ENCODE assay signal across 3 cellular contexts in the genomic region with DNA sequence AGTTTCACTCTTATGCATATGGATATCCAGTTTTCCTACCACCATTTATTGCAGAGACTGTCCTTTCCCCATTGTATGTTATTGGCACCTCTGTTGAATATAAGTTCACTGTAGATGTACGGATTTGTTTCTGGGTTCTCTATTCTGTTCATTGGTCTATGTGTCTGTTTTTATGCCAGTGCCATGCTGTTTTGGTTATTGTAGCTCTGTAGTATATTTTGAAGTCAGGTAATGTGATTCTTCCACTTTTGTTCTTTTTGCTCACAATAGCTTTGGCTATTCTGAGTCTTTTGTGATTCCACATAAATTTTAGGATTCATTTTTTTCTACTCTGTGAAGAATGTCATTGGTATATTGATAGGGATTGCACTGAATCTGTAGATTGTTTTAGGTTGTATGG.
TF ChIP-seq lines count a peak whose summit lies in the region.

No MANE protein-coding gene starts in this region.

TF ChIP-seq in HCT116, 20 proteins besides CTCF, POLR2A, EP300 and RAD21:
- TF ChIP-seq FOSL1 (IDR thresholded peaks at IDR 0.05; ENCODE audit: low read depth) (no peak), CBX3 (IDR thresholded peaks at IDR 0.05; ENCODE audit: low read depth) (peak; percentile 77)
TF ChIP-seq in HCT116: peak in this region for 1.

TF ChIP-seq in K562, 482 proteins besides CTCF, POLR2A, EP300 and RAD21 (continues in another document):
- no peak for TF ChIP-seq HCFC1 (IDR thresholded peaks at IDR 0.05; ENCODE audit: low read depth, low read length)
- TF ChIP-seq, protein P1, sequence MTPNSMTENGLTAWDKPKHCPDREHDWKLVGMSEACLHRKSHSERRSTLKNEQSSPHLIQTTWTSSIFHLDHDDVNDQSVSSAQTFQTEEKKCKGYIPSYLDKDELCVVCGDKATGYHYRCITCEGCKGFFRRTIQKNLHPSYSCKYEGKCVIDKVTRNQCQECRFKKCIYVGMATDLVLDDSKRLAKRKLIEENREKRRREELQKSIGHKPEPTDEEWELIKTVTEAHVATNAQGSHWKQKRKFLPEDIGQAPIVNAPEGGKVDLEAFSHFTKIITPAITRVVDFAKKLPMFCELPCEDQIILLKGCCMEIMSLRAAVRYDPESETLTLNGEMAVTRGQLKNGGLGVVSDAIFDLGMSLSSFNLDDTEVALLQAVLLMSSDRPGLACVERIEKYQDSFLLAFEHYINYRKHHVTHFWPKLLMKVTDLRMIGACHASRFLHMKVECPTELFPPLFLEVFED (CRISPR knock-in tag; conservative IDR thresholded peaks at IDR 0.05), result no peak
- no peak for TF ChIP-seq HLTF (IDR thresholded peaks at IDR 0.05)
- no peak for TF ChIP-seq ESRRA (IDR thresholded peaks at IDR 0.05; ENCODE audit: borderline replicate concordance, low read depth)
- no peak for TF ChIP-seq ZNF764 (CRISPR knock-in tag; IDR thresholded peaks at IDR 0.05; ENCODE audit: low read depth)
- peak in 1 of 2 experiments; percentile 48; a peak in 1 of 4 replicates for TF ChIP-seq KDM1A (IDR thresholded peaks at IDR 0.05)
- TF ChIP-seq, protein P2, sequence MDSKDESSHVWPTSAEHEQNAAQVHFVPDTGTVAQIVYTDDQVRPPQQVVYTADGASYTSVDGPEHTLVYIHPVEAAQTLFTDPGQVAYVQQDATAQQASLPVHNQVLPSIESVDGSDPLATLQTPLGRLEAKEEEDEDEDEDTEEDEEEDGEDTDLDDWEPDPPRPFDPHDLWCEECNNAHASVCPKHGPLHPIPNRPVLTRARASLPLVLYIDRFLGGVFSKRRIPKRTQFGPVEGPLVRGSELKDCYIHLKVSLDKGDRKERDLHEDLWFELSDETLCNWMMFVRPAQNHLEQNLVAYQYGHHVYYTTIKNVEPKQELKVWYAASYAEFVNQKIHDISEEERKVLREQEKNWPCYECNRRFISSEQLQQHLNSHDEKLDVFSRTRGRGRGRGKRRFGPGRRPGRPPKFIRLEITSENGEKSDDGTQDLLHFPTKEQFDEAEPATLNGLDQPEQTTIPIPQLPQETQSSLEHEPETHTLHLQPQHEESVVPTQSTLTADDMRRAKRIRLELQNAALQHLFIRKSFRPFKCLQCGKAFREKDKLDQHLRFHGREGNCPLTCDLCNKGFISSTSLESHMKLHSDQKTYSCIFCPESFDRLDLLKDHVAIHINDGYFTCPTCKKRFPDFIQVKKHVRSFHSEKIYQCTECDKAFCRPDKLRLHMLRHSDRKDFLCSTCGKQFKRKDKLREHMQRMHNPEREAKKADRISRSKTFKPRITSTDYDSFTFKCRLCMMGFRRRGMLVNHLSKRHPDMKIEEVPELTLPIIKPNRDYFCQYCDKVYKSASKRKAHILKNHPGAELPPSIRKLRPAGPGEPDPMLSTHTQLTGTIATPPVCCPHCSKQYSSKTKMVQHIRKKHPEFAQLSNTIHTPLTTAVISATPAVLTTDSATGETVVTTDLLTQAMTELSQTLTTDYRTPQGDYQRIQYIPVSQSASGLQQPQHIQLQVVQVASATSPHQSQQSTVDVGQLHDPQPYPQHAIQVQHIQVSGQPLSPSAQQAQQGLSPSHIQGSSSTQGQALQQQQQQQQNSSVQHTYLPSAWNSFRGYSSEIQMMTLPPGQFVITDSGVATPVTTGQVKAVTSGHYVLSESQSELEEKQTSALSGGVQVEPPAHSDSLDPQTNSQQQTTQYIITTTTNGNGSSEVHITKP (IDR thresholded peaks at IDR 0.05; ENCODE audit: partially characterized antibody), result no peak
- no peak for TF ChIP-seq HOXB6 (CRISPR knock-in tag; IDR thresholded peaks at IDR 0.05; ENCODE audit: borderline replicate concordance)
- TF ChIP-seq, protein P3, sequence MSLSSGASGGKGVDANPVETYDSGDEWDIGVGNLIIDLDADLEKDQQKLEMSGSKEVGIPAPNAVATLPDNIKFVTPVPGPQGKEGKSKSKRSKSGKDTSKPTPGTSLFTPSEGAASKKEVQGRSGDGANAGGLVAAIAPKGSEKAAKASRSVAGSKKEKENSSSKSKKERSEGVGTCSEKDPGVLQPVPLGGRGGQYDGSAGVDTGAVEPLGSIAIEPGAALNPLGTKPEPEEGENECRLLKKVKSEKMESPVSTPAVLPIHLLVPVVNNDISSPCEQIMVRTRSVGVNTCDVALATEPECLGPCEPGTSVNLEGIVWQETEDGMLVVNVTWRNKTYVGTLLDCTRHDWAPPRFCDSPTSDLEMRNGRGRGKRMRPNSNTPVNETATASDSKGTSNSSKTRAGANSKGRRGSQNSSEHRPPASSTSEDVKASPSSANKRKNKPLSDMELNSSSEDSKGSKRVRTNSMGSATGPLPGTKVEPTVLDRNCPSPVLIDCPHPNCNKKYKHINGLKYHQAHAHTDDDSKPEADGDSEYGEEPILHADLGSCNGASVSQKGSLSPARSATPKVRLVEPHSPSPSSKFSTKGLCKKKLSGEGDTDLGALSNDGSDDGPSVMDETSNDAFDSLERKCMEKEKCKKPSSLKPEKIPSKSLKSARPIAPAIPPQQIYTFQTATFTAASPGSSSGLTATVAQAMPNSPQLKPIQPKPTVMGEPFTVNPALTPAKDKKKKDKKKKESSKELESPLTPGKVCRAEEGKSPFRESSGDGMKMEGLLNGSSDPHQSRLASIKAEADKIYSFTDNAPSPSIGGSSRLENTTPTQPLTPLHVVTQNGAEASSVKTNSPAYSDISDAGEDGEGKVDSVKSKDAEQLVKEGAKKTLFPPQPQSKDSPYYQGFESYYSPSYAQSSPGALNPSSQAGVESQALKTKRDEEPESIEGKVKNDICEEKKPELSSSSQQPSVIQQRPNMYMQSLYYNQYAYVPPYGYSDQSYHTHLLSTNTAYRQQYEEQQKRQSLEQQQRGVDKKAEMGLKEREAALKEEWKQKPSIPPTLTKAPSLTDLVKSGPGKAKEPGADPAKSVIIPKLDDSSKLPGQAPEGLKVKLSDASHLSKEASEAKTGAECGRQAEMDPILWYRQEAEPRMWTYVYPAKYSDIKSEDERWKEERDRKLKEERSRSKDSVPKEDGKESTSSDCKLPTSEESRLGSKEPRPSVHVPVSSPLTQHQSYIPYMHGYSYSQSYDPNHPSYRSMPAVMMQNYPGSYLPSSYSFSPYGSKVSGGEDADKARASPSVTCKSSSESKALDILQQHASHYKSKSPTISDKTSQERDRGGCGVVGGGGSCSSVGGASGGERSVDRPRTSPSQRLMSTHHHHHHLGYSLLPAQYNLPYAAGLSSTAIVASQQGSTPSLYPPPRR (CRISPR knock-in tag; IDR thresholded peaks at IDR 0.05; ENCODE audit: borderline replicate concordance), result no peak
- no peak for TF ChIP-seq ZNF12 (CRISPR knock-in tag; IDR thresholded peaks at IDR 0.05)
- TF ChIP-seq, protein P4, sequence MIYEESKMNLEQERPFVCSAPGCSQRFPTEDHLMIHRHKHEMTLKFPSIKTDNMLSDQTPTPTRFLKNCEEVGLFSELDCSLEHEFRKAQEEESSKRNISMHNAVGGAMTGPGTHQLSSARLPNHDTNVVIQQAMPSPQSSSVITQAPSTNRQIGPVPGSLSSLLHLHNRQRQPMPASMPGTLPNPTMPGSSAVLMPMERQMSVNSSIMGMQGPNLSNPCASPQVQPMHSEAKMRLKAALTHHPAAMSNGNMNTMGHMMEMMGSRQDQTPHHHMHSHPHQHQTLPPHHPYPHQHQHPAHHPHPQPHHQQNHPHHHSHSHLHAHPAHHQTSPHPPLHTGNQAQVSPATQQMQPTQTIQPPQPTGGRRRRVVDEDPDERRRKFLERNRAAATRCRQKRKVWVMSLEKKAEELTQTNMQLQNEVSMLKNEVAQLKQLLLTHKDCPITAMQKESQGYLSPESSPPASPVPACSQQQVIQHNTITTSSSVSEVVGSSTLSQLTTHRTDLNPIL (CRISPR knock-in tag; IDR thresholded peaks at IDR 0.05), result no peak
- TF ChIP-seq SMARCA5 (IDR thresholded peaks at IDR 0.05), result peak; percentile 69; the same call in 1 of the 2 replicates
- TF ChIP-seq NFXL1 (CRISPR knock-in tag; IDR thresholded peaks at IDR 0.05), result no peak
- peak; percentile 78 for TF ChIP-seq BCOR (IDR thresholded peaks at IDR 0.05)
- no peak for TF ChIP-seq ZNF41 (CRISPR knock-in tag; conservative IDR thresholded peaks at IDR 0.05)
- no peak for TF ChIP-seq ZNF699 (CRISPR knock-in tag; IDR thresholded peaks at IDR 0.05; ENCODE audit: insufficient replicate concordance)

TF ChIP-seq in WTC11, 78 proteins besides CTCF, POLR2A, EP300 and RAD21:
- TF ChIP-seq MXD4 (CRISPR knock-in tag; IDR thresholded peaks at IDR 0.05; ENCODE audit: borderline replicate concordance) (no peak), E2F1 (CRISPR knock-in tag; IDR thresholded peaks at IDR 0.05) (no peak), USF2 (CRISPR knock-in tag; IDR thresholded peaks at IDR 0.05) (no peak), KAT7 (CRISPR knock-in tag; IDR thresholded peaks at IDR 0.05; ENCODE audit: borderline replicate concordance) (no peak), FOXJ3 (CRISPR knock-in tag; IDR thresholded peaks at IDR 0.05; ENCODE audit: borderline replicate concordance) (no peak), GABPB1 (CRISPR knock-in tag; IDR thresholded peaks at IDR 0.05) (no peak)
- TF ChIP-seq, protein P5, sequence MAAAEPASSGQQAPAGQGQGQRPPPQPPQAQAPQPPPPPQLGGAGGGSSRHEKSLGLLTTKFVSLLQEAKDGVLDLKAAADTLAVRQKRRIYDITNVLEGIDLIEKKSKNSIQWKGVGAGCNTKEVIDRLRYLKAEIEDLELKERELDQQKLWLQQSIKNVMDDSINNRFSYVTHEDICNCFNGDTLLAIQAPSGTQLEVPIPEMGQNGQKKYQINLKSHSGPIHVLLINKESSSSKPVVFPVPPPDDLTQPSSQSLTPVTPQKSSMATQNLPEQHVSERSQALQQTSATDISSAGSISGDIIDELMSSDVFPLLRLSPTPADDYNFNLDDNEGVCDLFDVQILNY (CRISPR knock-in tag; IDR thresholded peaks at IDR 0.05), result no peak
- TF ChIP-seq, protein P6, sequence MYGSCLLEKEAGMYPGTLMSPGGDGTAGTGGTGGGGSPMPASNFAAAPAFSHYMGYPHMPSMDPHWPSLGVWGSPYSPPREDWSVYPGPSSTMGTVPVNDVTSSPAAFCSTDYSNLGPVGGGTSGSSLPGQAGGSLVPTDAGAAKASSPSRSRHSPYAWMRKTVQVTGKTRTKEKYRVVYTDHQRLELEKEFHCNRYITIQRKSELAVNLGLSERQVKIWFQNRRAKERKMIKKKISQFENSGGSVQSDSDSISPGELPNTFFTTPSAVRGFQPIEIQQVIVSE (CRISPR knock-in tag; IDR thresholded peaks at IDR 0.05; ENCODE audit: borderline replicate concordance), result no peak
- TF ChIP-seq, protein P7, sequence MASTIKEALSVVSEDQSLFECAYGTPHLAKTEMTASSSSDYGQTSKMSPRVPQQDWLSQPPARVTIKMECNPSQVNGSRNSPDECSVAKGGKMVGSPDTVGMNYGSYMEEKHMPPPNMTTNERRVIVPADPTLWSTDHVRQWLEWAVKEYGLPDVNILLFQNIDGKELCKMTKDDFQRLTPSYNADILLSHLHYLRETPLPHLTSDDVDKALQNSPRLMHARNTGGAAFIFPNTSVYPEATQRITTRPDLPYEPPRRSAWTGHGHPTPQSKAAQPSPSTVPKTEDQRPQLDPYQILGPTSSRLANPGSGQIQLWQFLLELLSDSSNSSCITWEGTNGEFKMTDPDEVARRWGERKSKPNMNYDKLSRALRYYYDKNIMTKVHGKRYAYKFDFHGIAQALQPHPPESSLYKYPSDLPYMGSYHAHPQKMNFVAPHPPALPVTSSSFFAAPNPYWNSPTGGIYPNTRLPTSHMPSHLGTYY (CRISPR knock-in tag; IDR thresholded peaks at IDR 0.05), result no peak
